Comparison of ENCODE assay signal across 12 cellular contexts in genomic region chr14:60356921-60357550, GRCh38.
DNase-seq lines count a peak whose midpoint lies in the region; TF ChIP-seq lines count a peak whose summit lies in the region.
"Had no signal": no experiment of that assay in that cellular context is flagged by ENCODE, and none has a peak within 500 bp of the region (broad histone marks: within the 10 kb centered on the region; RNA-seq: fewer than 3 reads in every experiment).

No MANE protein-coding gene starts in this region.

- in situ Hi-C loops in G401 (cut with HindIII; ENCODE audit: low sequenced_read_pairs) = no loop called here

- H3K27me3 ChIP-seq in WERI-Rb-1 (ENCODE audit: insufficient read depth, low read depth, severe bottlenecking) (no peaks in the 10 kb centered on the region), ascending aorta (no peaks in the 10 kb centered on the region)
- H3K27me3 ChIP-seq: BLaER1 had no signal

- H3K36me3 ChIP-seq in WERI-Rb-1 (no peaks in the 10 kb centered on the region), ascending aorta (no peaks in the 10 kb centered on the region)
- H3K36me3 ChIP-seq: BLaER1 had no signal

- H3K27ac ChIP-seq in WERI-Rb-1 (peak overlapping the region; percentile 79), ascending aorta (no peak overlapping the region)
- H3K27ac ChIP-seq: BLaER1, psoas muscle had no signal

- intact Hi-C loops in ascending aorta (cut with DNase I) = no loop called here

- H3K9me3 ChIP-seq in WERI-Rb-1 (ENCODE audit: severe bottlenecking) = no peaks in the 10 kb centered on the region
- no peaks in the 10 kb centered on the region for H3K9me3 ChIP-seq in ascending aorta
- H3K9me3 ChIP-seq: BLaER1, psoas muscle had no signal

- H3K4me3 ChIP-seq in WERI-Rb-1 (ENCODE audit: low read depth, low read length) (peak overlapping the region; percentile 26; the same call in 1 of the 2 replicates), ascending aorta (no peak overlapping the region)
- H3K4me3 ChIP-seq: BLaER1, psoas muscle had no signal

- TF ChIP-seq CTCF in WERI-Rb-1 (IDR thresholded peaks at IDR 0.05; ENCODE audit: low read depth, low read length) (no peak), ascending aorta (IDR thresholded peaks at IDR 0.05) (no peak)

- no peaks in the 10 kb centered on the region for H3K4me1 ChIP-seq in ascending aorta
- H3K4me1 ChIP-seq: BLaER1, psoas muscle had no signal

- DNase-seq in G401 (ENCODE audit: low spot score) = peak; percentile 25
- peak; percentile 79 for DNase-seq in NCI-H146 treated with DMSO at 0.1 percent for 48 hours (lab: John Stamatoyannopoulos, UW; ENCODE audit: unreplicated experiment)
- DNase-seq in WERI-Rb-1 = peak; percentile 92
- DNase-seq in midbrain (lab: John Stamatoyannopoulos, UW) = peak; percentile 5
- DNase-seq in ascending aorta (ENCODE audit: low spot score in 2 of 2) = no peak
- no peak for DNase-seq in epidermal melanocyte (ENCODE audit: insufficient read length, low spot score)
- no peak for DNase-seq in NCI-H128 (lab: John Stamatoyannopoulos, UW; ENCODE audit: unreplicated experiment)
- DNase-seq in NCI-H774 (lab: John Stamatoyannopoulos, UW) = no peak
- DNase-seq: psoas muscle; stimulated activated CD4-positive, alpha-beta T cell treated with anti-CD3 and anti-CD28 coated beads, Interleukin-4, amount 100 ng/mL, for 24 hours; stimulated activated naive B cell treated with anti-CD40 and anti-IgM and Interleukin-4, amounts not matched to agents 10 μg/mL and 1 μg/mL and 100 μg/mL, for 72 hours had no signal

Comparison
In these comparisons a context has a peak if more than half of its experiments do, and no peak if none do; other contexts are left out.
1. DNase-seq: peak in G401 (single experiment), NCI-H146 treated with DMSO at 0.1 percent for 48 hours (single experiment), WERI-Rb-1 (single experiment) and midbrain (single experiment); none in ascending aorta (0 of 2), epidermal melanocyte (single experiment), NCI-H128 (single experiment) and NCI-H774 (single experiment).